In genomic region chr11:49995559-49995958, GRCh38 we compare ENCODE assay signal across 1 cellular context.
TF ChIP-seq lines count a peak whose summit lies in the region.

No MANE protein-coding gene starts in this region.

TF ChIP-seq in IMR-90, 13 proteins besides CTCF, POLR2A, EP300 and RAD21:
- TF ChIP-seq CEBPB (IDR thresholded peaks at IDR 0.05; ENCODE audit: low read depth, low read length), result no peak
- no peak for TF ChIP-seq USF2 (IDR thresholded peaks at IDR 0.05; ENCODE audit: low read depth, low read length)
- no peak for TF ChIP-seq SMC3 (IDR thresholded peaks at IDR 0.05; ENCODE audit: low read depth, low read length)
- no peak for TF ChIP-seq CHD1 (IDR thresholded peaks at IDR 0.05; ENCODE audit: low read depth, low read length)
- TF ChIP-seq MAFK (IDR thresholded peaks at IDR 0.05; ENCODE audit: low read depth, low read length), result no peak
- TF ChIP-seq, protein P1, sequence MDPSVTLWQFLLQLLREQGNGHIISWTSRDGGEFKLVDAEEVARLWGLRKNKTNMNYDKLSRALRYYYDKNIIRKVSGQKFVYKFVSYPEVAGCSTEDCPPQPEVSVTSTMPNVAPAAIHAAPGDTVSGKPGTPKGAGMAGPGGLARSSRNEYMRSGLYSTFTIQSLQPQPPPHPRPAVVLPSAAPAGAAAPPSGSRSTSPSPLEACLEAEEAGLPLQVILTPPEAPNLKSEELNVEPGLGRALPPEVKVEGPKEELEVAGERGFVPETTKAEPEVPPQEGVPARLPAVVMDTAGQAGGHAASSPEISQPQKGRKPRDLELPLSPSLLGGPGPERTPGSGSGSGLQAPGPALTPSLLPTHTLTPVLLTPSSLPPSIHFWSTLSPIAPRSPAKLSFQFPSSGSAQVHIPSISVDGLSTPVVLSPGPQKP (IDR thresholded peaks at IDR 0.05; ENCODE audit: borderline replicate concordance, low read depth, low read length), result no peak
- no peak for TF ChIP-seq BHLHE40 (IDR thresholded peaks at IDR 0.05; ENCODE audit: low read depth, low read length)
- no peak for TF ChIP-seq RFX5 (IDR thresholded peaks at IDR 0.05; ENCODE audit: low read depth, low read length)
- no peak for TF ChIP-seq MXI1 (IDR thresholded peaks at IDR 0.05; ENCODE audit: borderline replicate concordance, low read depth, low read length)
- no peak for TF ChIP-seq RCOR1 (IDR thresholded peaks at IDR 0.05; ENCODE audit: insufficient replicate concordance, low read length)
- no peak for TF ChIP-seq MAZ (IDR thresholded peaks at IDR 0.05; ENCODE audit: borderline replicate concordance, low read depth, low read length)
- no peak for TF ChIP-seq FOS (IDR thresholded peaks at IDR 0.05; ENCODE audit: low read depth, low read length)
- no peak for TF ChIP-seq NFE2L2 (IDR thresholded peaks at IDR 0.05; ENCODE audit: low read depth, low read length)
